In the genomic region with DNA sequence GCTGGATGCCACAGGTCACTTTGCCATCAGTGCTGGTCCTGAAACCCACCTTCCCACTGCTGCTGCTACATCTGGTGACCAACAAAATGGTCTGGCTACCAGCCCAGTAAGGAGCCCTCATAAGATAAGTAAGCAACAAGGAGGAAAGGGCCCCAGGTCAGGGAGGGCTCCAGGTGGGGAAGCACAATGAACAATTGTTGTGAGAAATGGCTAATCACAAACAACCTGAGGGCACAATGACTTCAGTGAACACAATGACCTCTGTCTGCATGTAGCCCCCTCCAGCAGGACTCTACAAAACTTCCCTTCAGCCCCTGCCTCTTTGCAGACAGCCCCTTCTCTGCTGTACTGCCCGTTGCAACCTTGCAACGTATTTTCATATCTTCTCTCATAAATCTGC, we compare ENCODE assay signal across 27 cellular contexts. TPM values are rescaled to one million over a fixed set of nuclear protein-coding genes. Genes with fewer than 3 reads are reported as not detected.
"Had no signal": no experiment of that assay in that cellular context is flagged by ENCODE, and none has a peak within 500 bp of the region (broad histone marks: within the 10 kb centered on the region; RNA-seq: fewer than 3 reads in every experiment).

No MANE protein-coding gene starts in this region.

- H3K9me3 Mint-ChIP-seq: activated CD4-positive, alpha-beta T cell treated with anti-CD3 and anti-CD28 coated beads, Interleukin-2, amount 10 ng/mL, durations not matched to agents 24 days and 14 days; activated T-helper 1 cell treated with anti-CD3 and anti-CD28 coated beads, Interleukin-12 subunit alpha, Interleukin-12 subunit beta, Interleukin-2, Interleukin-4 antibody, amounts not matched to agents 30 ng/mL and 10 ng/mL and 1 ng/mL, durations not matched to agents 14 hours and 24 hours and 36 hours; effector memory CD8-positive, alpha-beta T cell; immature natural killer cell; naive thymus-derived CD8-positive, alpha-beta T cell had no signal

- H3K27ac Mint-ChIP-seq: activated CD4-positive, alpha-beta memory T cell treated with anti-CD3 and anti-CD28 coated beads for 36 hours; activated CD4-positive, alpha-beta T cell treated with anti-CD3 and anti-CD28 coated beads, Interleukin-2, amount 10 ng/mL, durations not matched to agents 24 days and 14 days; activated T-helper 1 cell treated with anti-CD3 and anti-CD28 coated beads, Interleukin-12 subunit alpha, Interleukin-12 subunit beta, Interleukin-2, Interleukin-4 antibody, amounts not matched to agents 30 ng/mL and 10 ng/mL and 1 ng/mL, durations not matched to agents 14 hours and 24 hours and 36 hours; effector memory CD8-positive, alpha-beta T cell; immature natural killer cell; naive thymus-derived CD8-positive, alpha-beta T cell; T-helper 17 cell had no signal

- H3K36me3 ChIP-seq: gastroesophageal sphincter, neutrophil, ovary, suprapubic skin, tibial artery had no signal

- H3K4me3 ChIP-seq: gastroesophageal sphincter, ovary, psoas muscle, suprapubic skin, tibial artery had no signal

- H3K9me3 ChIP-seq: gastroesophageal sphincter, neutrophil, ovary, psoas muscle, suprapubic skin, tibial artery had no signal

- H3K27ac ChIP-seq: gastroesophageal sphincter, neutrophil, ovary, psoas muscle, suprapubic skin, tibial artery had no signal

- H3K4me3 Mint-ChIP-seq: activated CD4-positive, alpha-beta memory T cell treated with anti-CD3 and anti-CD28 coated beads for 36 hours; activated CD4-positive, alpha-beta T cell treated with anti-CD3 and anti-CD28 coated beads, Interleukin-2, amount 10 ng/mL, durations not matched to agents 24 days and 14 days; activated T-helper 1 cell treated with anti-CD3 and anti-CD28 coated beads, Interleukin-12 subunit alpha, Interleukin-12 subunit beta, Interleukin-2, Interleukin-4 antibody, amounts not matched to agents 30 ng/mL and 10 ng/mL and 1 ng/mL, durations not matched to agents 14 hours and 24 hours and 36 hours; effector memory CD8-positive, alpha-beta T cell; immature natural killer cell; naive thymus-derived CD8-positive, alpha-beta T cell; T-helper 17 cell had no signal

- H3K36me3 Mint-ChIP-seq: activated CD4-positive, alpha-beta memory T cell treated with anti-CD3 and anti-CD28 coated beads for 36 hours; immature natural killer cell; naive thymus-derived CD8-positive, alpha-beta T cell had no signal

- H3K4me1 ChIP-seq: gastroesophageal sphincter, psoas muscle, suprapubic skin had no signal

- H3K4me1 Mint-ChIP-seq: activated CD4-positive, alpha-beta T cell treated with anti-CD3 and anti-CD28 coated beads, Interleukin-2, amount 10 ng/mL, durations not matched to agents 24 days and 14 days; immature natural killer cell; naive thymus-derived CD8-positive, alpha-beta T cell had no signal

- ATAC-seq: effector memory CD8-positive, alpha-beta T cell; gastroesophageal sphincter; left colon; naive thymus-derived CD8-positive, alpha-beta T cell; psoas muscle; T-helper 17 cell had no signal

- H3K27me3 ChIP-seq: gastroesophageal sphincter, ovary, suprapubic skin, tibial artery had no signal

- DNase-seq: activated CD4-positive, alpha-beta memory T cell treated with anti-CD3 and anti-CD28 coated beads for 36 hours; activated CD4-positive, alpha-beta T cell treated with anti-CD3 and anti-CD28 coated beads, Interleukin-2, amount 10 ng/mL, durations not matched to agents 24 days and 14 days; activated CD4-positive, CD25-positive, alpha-beta regulatory T cell treated with anti-CD3 and anti-CD28 coated beads, Interleukin-2, amount 50 U/mL, for 72 hours; activated CD8-positive, alpha-beta memory T cell treated with anti-CD3 and anti-CD28 coated beads, Interleukin-2, amount 50 U/mL, for 4 hours; activated gamma-delta T cell treated with Interleukin-2 at 50 U/mL for 16 hours; activated naive CD4-positive, alpha-beta T cell treated with anti-CD3 and anti-CD28 coated beads, Interleukin-2, amount 50 U/mL, for 16 hours; activated T-cell treated with anti-CD3 and anti-CD28 coated beads, Interleukin-2, amount 50 U/mL, for 1 hour; amniotic stem cell; caudate nucleus; cortex of kidney; effector memory CD8-positive, alpha-beta T cell; hypothalamus; immature natural killer cell; kidney; left colon; midbrain; naive thymus-derived CD8-positive, alpha-beta T cell; psoas muscle; stimulated activated naive CD4-positive, alpha-beta T cell; T-helper 17 cell; tibial artery had no signal

RNA-seq across cellular contexts. Expression of gene FBLN1, which starts 19.4 kb away (rescaled TPM):
- total RNA-seq: activated CD4-positive, alpha-beta memory T cell treated with anti-CD3 and anti-CD28 coated beads for 36 hours; activated CD4-positive, alpha-beta T cell treated with anti-CD3 and anti-CD28 coated beads, Interleukin-2, amount 10 ng/mL, durations not matched to agents 24 days and 14 days; activated CD8-positive, alpha-beta memory T cell treated with anti-CD3 and anti-CD28 coated beads for 36 hours; activated T-helper 1 cell treated with anti-CD3 and anti-CD28 coated beads, Interleukin-12 subunit alpha, Interleukin-12 subunit beta, Interleukin-2, Interleukin-4 antibody, amounts not matched to agents 30 ng/mL and 10 ng/mL and 1 ng/mL, durations not matched to agents 14 hours and 24 hours and 36 hours; naive thymus-derived CD8-positive, alpha-beta T cell had no signal
